ENCODE assay signal across 24 cellular contexts in the genomic region with DNA sequence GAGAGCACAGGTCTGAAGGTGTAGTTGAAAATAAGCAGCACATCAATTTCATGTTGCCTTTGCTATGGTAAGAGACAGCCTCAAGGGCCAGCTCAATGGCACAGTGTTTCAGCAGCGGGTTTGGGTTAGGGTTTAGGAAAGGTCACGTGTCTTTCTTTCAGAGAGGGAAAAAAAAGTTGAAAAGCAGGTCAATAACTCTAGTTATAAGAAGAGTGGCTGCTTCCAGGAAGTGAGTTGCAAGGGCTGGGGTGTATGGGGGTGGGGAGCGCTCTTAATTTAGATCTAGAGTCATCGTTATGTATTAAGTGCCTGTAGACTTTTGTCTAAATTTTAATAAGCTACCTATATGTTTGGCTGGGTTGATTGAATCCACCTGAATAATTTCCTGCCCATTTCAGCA.
DNase-seq lines count a peak whose midpoint lies in the region; ATAC-seq, FAIRE-seq and TF ChIP-seq lines count a peak whose summit lies in the region.
"Had no signal": no experiment of that assay in that cellular context is flagged by ENCODE, and none has a peak within 500 bp of the region (broad histone marks: within the 10 kb centered on the region; RNA-seq: fewer than 3 reads in every experiment).

No MANE protein-coding gene starts in this region.

- no peak overlapping the region for H2AFZ ChIP-seq in K562 (ENCODE audit: low read depth, low read length)
- no peak overlapping the region for H2AFZ ChIP-seq in MM.1S (ENCODE audit: low read length)
- H2AFZ ChIP-seq: GM23248 had no signal

- TF ChIP-seq POLR2A in K562 (conservative IDR thresholded peaks at IDR 0.05) (no peak), gastrocnemius medialis (IDR thresholded peaks at IDR 0.05) (no peak)

- FAIRE-seq in K562 (lab: Jason Lieb, UNC) = no peak
- FAIRE-seq: A204.1, GM18507 had no signal

- CTCF ChIA-PET in K562 (lab: Yijun Ruan, JAX; ENCODE audit: low intra/inter-chr PET ratio) = no interaction called here

- no peak overlapping the region for H3K4me3 Mint-ChIP-seq in nephron
- H3K4me3 Mint-ChIP-seq: CD4-positive, CD25-positive, alpha-beta regulatory T cell had no signal

- no peaks in the 10 kb centered on the region for H3K36me3 Mint-ChIP-seq in nephron (ENCODE audit: low read depth)
- H3K36me3 Mint-ChIP-seq: CD4-positive, CD25-positive, alpha-beta regulatory T cell had no signal

- no peak for TF ChIP-seq RAD21 in K562 (CRISPR knock-in tag; conservative IDR thresholded peaks at IDR 0.05 in 1 of 2, IDR thresholded peaks at IDR 0.05 in 1 of 2)

- peak overlapping the region in 2 of 3 experiments; percentile 74 to 86 for H3K27ac Mint-ChIP-seq in nephron
- H3K27ac Mint-ChIP-seq: CD4-positive, CD25-positive, alpha-beta regulatory T cell had no signal

- WGBS in K562 (ENCODE audit: insufficient coverage, low coverage, missing lambda C conversion rate) = 0% methylated on average over 4 of the region's 4 CpGs

- H4K20me1 ChIP-seq in K562 (replicated peaks; ENCODE audit: control insufficient read depth, insufficient read depth, low read length) = no peaks in the 10 kb centered on the region
- no peaks in the 10 kb centered on the region for H4K20me1 ChIP-seq in MM.1S (ENCODE audit: insufficient read depth, low read length)
- H4K20me1 ChIP-seq: BLaER1 had no signal

- H3K9me3 ChIP-seq in HAP-1 (no peaks in the 10 kb centered on the region), K562 (replicated peaks; ENCODE audit: control insufficient read depth, insufficient read depth, low read depth, low read length) (no peaks in the 10 kb centered on the region), gastrocnemius medialis (no peaks in the 10 kb centered on the region), MM.1S (replicated peaks; ENCODE audit: insufficient read depth, low read length) (no peaks in the 10 kb centered on the region)
- H3K9me3 ChIP-seq: BLaER1 had no signal

- POLR2A ChIA-PET in K562 (lab: Yijun Ruan, JAX) = no interaction called here

- DNase-seq in HAP-1 (ENCODE audit: low spot score in 2 of 2) = peak; percentile 13 to 49
- DNase-seq in K562 (ENCODE audit: extremely low read depth in 1 of 4, low spot score in 3 of 4) = peak in 1 of 4 experiments; percentile 8
- peak in 1 of 2 donors; percentile 61 for DNase-seq in gastrocnemius medialis
- DNase-seq in MM.1S = no peak
- DNase-seq: CD4-positive, CD25-positive, alpha-beta regulatory T cell; GM23248; HCEC 1CT; IMR-90; NCI-H1048; NCI-H1417; NCI-H1694; NCI-H2029 treated with DMSO at 0.1 percent for 48 hours; NCI-H2227 treated with DMSO at 0.1 percent for 48 hours; NCI-H69; SHP77 treated with DMSO at 0.1 percent for 48 hours had no signal

- peaks cover 6% of the 10 kb centered on the region for H3K27me3 Mint-ChIP-seq in nephron (ENCODE audit: low read depth)

- H3K36me3 ChIP-seq in HAP-1 (replicated peaks) = no peaks in the 10 kb centered on the region
- H3K36me3 ChIP-seq in K562 (ENCODE audit: control insufficient read depth, insufficient read depth, low read length) = no peaks in the 10 kb centered on the region
- no peaks in the 10 kb centered on the region for H3K36me3 ChIP-seq in gastrocnemius medialis
- no peaks in the 10 kb centered on the region for H3K36me3 ChIP-seq in MM.1S (replicated peaks; ENCODE audit: insufficient read depth, low read length)
- H3K36me3 ChIP-seq: BLaER1 had no signal

- H3K9ac ChIP-seq in K562 (ENCODE audit: insufficient read depth in 1 of 2, low read depth in 2 of 2, low read length in 2 of 2) (no peak overlapping the region), MM.1S (ENCODE audit: low read length) (no peak overlapping the region)
- H3K9ac ChIP-seq: BLaER1, GM23248, KMS-11 had no signal

- H3K27me3 ChIP-seq in HAP-1 (ENCODE audit: low read depth) (no peaks in the 10 kb centered on the region), K562 (ENCODE audit: control insufficient read depth in 2 of 2, insufficient read depth in 2 of 2, low read length in 2 of 2) (no peaks in the 10 kb centered on the region), gastrocnemius medialis (no peaks in the 10 kb centered on the region), MM.1S (replicated peaks; ENCODE audit: insufficient read depth, low read length) (no peaks in the 10 kb centered on the region)
- H3K27me3 ChIP-seq: BLaER1 had no signal

- intact Hi-C loops in K562 (cut with micrococcal nuclease) = loop anchor here (5.0 kb wide), 1 partner anchor 141 kb away; no protein-coding TSS in a partner anchor
- intact Hi-C loops in gastrocnemius medialis (cut with DNase I; ENCODE audit: low total_unique reads) = loop anchor here (5.0 kb wide), 3 partner anchors 94 to 704 kb away; a partner anchor contains a TSS

- no peaks in the 10 kb centered on the region for H3F3A ChIP-seq in MM.1S (ENCODE audit: insufficient read depth, low read length)

- peaks cover 8% of the 10 kb centered on the region for H3K9me3 Mint-ChIP-seq in nephron

- H3K4me2 ChIP-seq in K562 (ENCODE audit: insufficient read depth, low read length) (no peak overlapping the region), MM.1S (ENCODE audit: low read depth, low read length) (no peak overlapping the region)
- H3K4me2 ChIP-seq: BLaER1, KMS-11 had no signal

- no peaks in the 10 kb centered on the region for H3K9me2 ChIP-seq in MM.1S (replicated peaks; ENCODE audit: insufficient read depth, low read length)

- H3K9me1 ChIP-seq in K562 (ENCODE audit: control insufficient read depth, insufficient read depth, low read length) = no peaks in the 10 kb centered on the region

- in situ Hi-C loops in HAP-1 (cut with MboI; ENCODE audit: low sequenced_read_pairs) = no loop called here
- in situ Hi-C loops in K562 (cut with MboI) = no loop called here
- in situ Hi-C loops in gastrocnemius medialis (cut with MboI; ENCODE audit: low sequenced_read_pairs in 4 of 4) = no loop called here

- H3K4me3 ChIP-seq in HAP-1 = no peak overlapping the region
- no peak overlapping the region for H3K4me3 ChIP-seq in K562
- H3K4me3 ChIP-seq in gastrocnemius medialis = no peak overlapping the region
- no peak overlapping the region for H3K4me3 ChIP-seq in MM.1S (ENCODE audit: low read length)
- H3K4me3 ChIP-seq: BLaER1, GM23248, SK-N-MC had no signal

- no TSS peak for BruUV-seq in K562 (replicated peaks; lab: Mats Ljungman, UMichigan)

- H3K79me2 ChIP-seq in K562 (ENCODE audit: control insufficient read depth, insufficient read depth, low read length) (no peaks in the 10 kb centered on the region), MM.1S (ENCODE audit: low read length) (no peaks in the 10 kb centered on the region)

- H3K27ac ChIP-seq in K562 (ENCODE audit: extremely low read depth, low read depth, low read length) (no peak overlapping the region), gastrocnemius medialis (peak overlapping the region; percentile 84 to 99 (median 89)), MM.1S (ENCODE audit: low read length) (no peak overlapping the region)
- H3K27ac ChIP-seq: BLaER1, GM23248, KMS-11, SK-N-MC had no signal

- TF ChIP-seq EP300 in K562 (IDR thresholded peaks at IDR 0.05; ENCODE audit: low read length) = no peak

- peaks cover 59% of the 10 kb centered on the region for H3K4me1 ChIP-seq in HAP-1
- no peaks in the 10 kb centered on the region for H3K4me1 ChIP-seq in K562 (replicated peaks in 1 of 2; ENCODE audit: control insufficient read depth in 2 of 2, insufficient read depth in 2 of 2, low read length in 2 of 2)
- peaks cover 59 to 62% of the 10 kb centered on the region in 2 donors for H3K4me1 ChIP-seq in gastrocnemius medialis
- no peaks in the 10 kb centered on the region for H3K4me1 ChIP-seq in MM.1S (ENCODE audit: low read length)
- H3K4me1 ChIP-seq: BLaER1 had no signal

- no peak for TF ChIP-seq CTCF in K562 (IDR thresholded peaks at IDR 0.05 in 2 of 3, conservative IDR thresholded peaks at IDR 0.05 in 1 of 3; ENCODE audit: insufficient read depth in 2 of 3, low read depth in 1 of 3, low read length in 3 of 3)
- no peak for TF ChIP-seq CTCF in nephron (IDR thresholded peaks at IDR 0.05; ENCODE audit: unreplicated experiment in 3 of 3)
- no peak for TF ChIP-seq CTCF in gastrocnemius medialis (IDR thresholded peaks at IDR 0.05 in 4 of 5, conservative IDR thresholded peaks at IDR 0.05 in 1 of 5)
- no peak for TF ChIP-seq CTCF in MM.1S (IDR thresholded peaks at IDR 0.05; ENCODE audit: low read length)

- ATAC-seq in K562 (no peak), gastrocnemius medialis (peak; percentile 28 to 32), HG03439 (IDR thresholded peaks at IDR 0.05; ENCODE audit: unreplicated experiment) (no peak), HG03354 (IDR thresholded peaks at IDR 0.05; ENCODE audit: poor library complexity, severe bottlenecking, unreplicated experiment) (no peak)
- ATAC-seq: Panc1 had no signal

- peaks cover 54% of the 10 kb centered on the region for H3K4me1 Mint-ChIP-seq in nephron
- H3K4me1 Mint-ChIP-seq: CD4-positive, CD25-positive, alpha-beta regulatory T cell had no signal

TF ChIP-seq in K562, 482 proteins besides CTCF, POLR2A, EP300 and RAD21:
- TF ChIP-seq BCOR (IDR thresholded peaks at IDR 0.05) = no peak
- TF ChIP-seq FOXA1 (IDR thresholded peaks at IDR 0.05; ENCODE audit: borderline replicate concordance) = no peak
- peak; percentile 20; the same call in 1 of the 2 replicates for TF ChIP-seq CBFA2T2 (conservative IDR thresholded peaks at IDR 0.05)
- no peak for TF ChIP-seq SAFB2 (IDR thresholded peaks at IDR 0.05; ENCODE audit: borderline replicate concordance, low read depth, low read length, severe bottlenecking)
- peak; percentile 59; the same call in 1 of the 2 replicates for TF ChIP-seq RAD51 (IDR thresholded peaks at IDR 0.05; ENCODE audit: borderline replicate concordance, low read depth)
- TF ChIP-seq, protein P1, sequence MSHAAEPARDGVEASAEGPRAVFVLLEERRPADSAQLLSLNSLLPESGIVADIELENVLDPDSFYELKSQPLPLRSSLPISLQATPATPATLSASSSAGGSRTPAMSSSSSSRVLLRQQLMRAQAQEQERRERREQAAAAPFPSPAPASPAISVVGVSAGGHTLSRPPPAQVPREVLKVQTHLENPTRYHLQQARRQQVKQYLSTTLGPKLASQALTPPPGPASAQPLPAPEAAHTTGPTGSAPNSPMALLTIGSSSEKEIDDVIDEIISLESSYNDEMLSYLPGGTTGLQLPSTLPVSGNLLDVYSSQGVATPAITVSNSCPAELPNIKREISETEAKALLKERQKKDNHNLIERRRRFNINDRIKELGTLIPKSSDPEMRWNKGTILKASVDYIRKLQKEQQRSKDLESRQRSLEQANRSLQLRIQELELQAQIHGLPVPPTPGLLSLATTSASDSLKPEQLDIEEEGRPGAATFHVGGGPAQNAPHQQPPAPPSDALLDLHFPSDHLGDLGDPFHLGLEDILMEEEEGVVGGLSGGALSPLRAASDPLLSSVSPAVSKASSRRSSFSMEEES (CRISPR knock-in tag; IDR thresholded peaks at IDR 0.05) = peak; percentile 80
- TF ChIP-seq SMC3 (conservative IDR thresholded peaks at IDR 0.05; ENCODE audit: insufficient read depth, low read depth, low read length) = no peak

Comparison
In these comparisons a context has a peak if more than half of its experiments do, and no peak if none do; other contexts are left out.
1. ATAC-seq: peak in gastrocnemius medialis (2 of 2); none in K562 (single experiment), HG03439 (single experiment) and HG03354 (single experiment).
2. H3K27ac ChIP-seq: peak in gastrocnemius medialis (4 of 4); none in K562 (single experiment) and MM.1S (single experiment).